1 cellular context compared by ENCODE assay signal in the genomic region with DNA sequence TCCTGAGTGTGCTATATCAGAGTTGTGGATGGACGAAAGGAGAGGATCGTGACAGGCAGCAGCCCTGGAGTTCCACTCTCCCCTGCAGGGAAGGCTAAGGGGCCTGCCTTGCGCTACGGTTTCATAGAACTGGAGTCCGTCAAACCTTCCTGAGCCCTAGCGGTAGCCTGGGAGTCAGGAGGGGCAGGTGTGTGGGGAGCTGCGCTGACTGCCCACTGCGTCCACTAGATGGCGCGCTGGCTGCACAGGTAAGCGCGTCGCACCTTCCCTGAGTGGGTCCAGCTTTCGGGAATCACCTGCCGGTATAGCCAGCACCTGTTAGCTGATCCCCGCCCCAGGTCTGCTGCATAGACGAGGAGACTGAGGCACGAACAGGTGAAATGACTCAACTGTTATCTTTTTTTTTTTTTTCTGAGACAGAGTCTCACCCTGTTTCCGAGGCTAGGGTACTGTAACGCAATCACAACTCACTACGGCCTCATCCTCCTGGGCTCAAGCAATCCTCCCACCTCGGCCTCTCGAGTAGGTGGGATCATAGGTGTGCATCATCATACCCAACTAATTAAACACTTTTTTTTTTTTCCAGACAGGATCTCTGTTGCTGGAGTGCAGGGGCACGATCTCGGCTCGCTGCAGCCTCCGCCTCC.
TF ChIP-seq lines count a peak whose summit lies in the region.

No MANE protein-coding gene starts in this region.

TF ChIP-seq in HepG2, 621 proteins besides CTCF, POLR2A, EP300 and RAD21 (continued from another document and continues in another):
- TF ChIP-seq ADNP (CRISPR knock-in tag; IDR thresholded peaks at IDR 0.05): peak; percentile 28; the same call in 1 of the 2 replicates
- TF ChIP-seq MEIS2 (CRISPR knock-in tag; IDR thresholded peaks at IDR 0.05): peak; percentile 52; the same call in 1 of the 2 replicates
- TF ChIP-seq XRCC5 (optimal IDR thresholded peaks at IDR 0.05; ENCODE audit: low read length): peak; percentile 91
- peak; percentile 43; the same call in 1 of the 2 replicates for TF ChIP-seq ZNF747 (CRISPR knock-in tag; IDR thresholded peaks at IDR 0.05; ENCODE audit: borderline replicate concordance)
- TF ChIP-seq, protein P1, sequence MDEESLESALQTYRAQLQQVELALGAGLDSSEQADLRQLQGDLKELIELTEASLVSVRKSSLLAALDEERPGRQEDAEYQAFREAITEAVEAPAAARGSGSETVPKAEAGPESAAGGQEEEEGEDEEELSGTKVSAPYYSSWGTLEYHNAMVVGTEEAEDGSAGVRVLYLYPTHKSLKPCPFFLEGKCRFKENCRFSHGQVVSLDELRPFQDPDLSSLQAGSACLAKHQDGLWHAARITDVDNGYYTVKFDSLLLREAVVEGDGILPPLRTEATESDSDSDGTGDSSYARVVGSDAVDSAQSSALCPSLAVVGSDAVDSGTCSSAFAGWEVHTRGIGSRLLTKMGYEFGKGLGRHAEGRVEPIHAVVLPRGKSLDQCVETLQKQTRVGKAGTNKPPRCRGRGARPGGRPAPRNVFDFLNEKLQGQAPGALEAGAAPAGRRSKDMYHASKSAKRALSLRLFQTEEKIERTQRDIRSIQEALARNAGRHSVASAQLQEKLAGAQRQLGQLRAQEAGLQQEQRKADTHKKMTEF (CRISPR knock-in tag; IDR thresholded peaks at IDR 0.05): 0 out of 2 replicates have a peak, but pooled peaks have one; percentile 49
- TF ChIP-seq, protein P2, sequence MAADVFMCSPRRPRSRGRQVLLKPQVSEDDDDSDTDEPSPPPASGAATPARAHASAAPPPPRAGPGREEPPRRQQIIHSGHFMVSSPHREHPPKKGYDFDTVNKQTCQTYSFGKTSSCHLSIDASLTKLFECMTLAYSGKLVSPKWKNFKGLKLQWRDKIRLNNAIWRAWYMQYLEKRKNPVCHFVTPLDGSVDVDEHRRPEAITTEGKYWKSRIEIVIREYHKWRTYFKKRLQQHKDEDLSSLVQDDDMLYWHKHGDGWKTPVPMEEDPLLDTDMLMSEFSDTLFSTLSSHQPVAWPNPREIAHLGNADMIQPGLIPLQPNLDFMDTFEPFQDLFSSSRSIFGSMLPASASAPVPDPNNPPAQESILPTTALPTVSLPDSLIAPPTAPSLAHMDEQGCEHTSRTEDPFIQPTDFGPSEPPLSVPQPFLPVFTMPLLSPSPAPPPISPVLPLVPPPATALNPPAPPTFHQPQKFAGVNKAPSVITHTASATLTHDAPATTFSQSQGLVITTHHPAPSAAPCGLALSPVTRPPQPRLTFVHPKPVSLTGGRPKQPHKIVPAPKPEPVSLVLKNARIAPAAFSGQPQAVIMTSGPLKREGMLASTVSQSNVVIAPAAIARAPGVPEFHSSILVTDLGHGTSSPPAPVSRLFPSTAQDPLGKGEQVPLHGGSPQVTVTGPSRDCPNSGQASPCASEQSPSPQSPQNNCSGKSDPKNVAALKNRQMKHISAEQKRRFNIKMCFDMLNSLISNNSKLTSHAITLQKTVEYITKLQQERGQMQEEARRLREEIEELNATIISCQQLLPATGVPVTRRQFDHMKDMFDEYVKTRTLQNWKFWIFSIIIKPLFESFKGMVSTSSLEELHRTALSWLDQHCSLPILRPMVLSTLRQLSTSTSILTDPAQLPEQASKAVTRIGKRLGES (CRISPR knock-in tag; IDR thresholded peaks at IDR 0.05; ENCODE audit: borderline replicate concordance): no peak
- TF ChIP-seq, protein P3, sequence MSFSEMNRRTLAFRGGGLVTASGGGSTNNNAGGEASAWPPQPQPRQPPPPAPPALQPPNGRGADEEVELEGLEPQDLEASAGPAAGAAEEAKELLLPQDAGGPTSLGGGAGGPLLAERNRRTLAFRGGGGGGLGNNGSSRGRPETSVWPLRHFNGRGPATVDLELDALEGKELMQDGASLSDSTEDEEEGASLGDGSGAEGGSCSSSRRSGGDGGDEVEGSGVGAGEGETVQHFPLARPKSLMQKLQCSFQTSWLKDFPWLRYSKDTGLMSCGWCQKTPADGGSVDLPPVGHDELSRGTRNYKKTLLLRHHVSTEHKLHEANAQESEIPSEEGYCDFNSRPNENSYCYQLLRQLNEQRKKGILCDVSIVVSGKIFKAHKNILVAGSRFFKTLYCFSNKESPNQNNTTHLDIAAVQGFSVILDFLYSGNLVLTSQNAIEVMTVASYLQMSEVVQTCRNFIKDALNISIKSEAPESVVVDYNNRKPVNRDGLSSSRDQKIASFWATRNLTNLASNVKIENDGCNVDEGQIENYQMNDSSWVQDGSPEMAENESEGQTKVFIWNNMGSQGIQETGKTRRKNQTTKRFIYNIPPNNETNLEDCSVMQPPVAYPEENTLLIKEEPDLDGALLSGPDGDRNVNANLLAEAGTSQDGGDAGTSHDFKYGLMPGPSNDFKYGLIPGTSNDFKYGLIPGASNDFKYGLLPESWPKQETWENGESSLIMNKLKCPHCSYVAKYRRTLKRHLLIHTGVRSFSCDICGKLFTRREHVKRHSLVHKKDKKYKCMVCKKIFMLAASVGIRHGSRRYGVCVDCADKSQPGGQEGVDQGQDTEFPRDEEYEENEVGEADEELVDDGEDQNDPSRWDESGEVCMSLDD (CRISPR knock-in tag; IDR thresholded peaks at IDR 0.05; ENCODE audit: borderline replicate concordance): no peak
- TF ChIP-seq ZNF205 (CRISPR knock-in tag; IDR thresholded peaks at IDR 0.05): 0 out of 2 replicates have a peak, but pooled peaks have one; percentile 62
- peak; percentile 56; the same call in 1 of the 2 replicates for TF ChIP-seq CBFB (CRISPR knock-in tag; IDR thresholded peaks at IDR 0.05)
- no peak for TF ChIP-seq ZFAT (CRISPR knock-in tag; conservative IDR thresholded peaks at IDR 0.05)
- no peak for TF ChIP-seq HES4 (CRISPR knock-in tag; IDR thresholded peaks at IDR 0.05; ENCODE audit: borderline replicate concordance)
- TF ChIP-seq, protein P4, sequence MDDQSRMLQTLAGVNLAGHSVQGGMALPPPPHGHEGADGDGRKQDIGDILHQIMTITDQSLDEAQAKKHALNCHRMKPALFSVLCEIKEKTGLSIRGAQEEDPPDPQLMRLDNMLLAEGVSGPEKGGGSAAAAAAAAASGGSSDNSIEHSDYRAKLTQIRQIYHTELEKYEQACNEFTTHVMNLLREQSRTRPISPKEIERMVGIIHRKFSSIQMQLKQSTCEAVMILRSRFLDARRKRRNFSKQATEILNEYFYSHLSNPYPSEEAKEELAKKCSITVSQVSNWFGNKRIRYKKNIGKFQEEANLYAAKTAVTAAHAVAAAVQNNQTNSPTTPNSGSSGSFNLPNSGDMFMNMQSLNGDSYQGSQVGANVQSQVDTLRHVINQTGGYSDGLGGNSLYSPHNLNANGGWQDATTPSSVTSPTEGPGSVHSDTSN (CRISPR knock-in tag; IDR thresholded peaks at IDR 0.05; ENCODE audit: borderline replicate concordance): no peak
- TF ChIP-seq, protein P5, sequence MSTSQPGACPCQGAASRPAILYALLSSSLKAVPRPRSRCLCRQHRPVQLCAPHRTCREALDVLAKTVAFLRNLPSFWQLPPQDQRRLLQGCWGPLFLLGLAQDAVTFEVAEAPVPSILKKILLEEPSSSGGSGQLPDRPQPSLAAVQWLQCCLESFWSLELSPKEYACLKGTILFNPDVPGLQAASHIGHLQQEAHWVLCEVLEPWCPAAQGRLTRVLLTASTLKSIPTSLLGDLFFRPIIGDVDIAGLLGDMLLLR (CRISPR knock-in tag; IDR thresholded peaks at IDR 0.05): no peak
- peak; percentile 81 for TF ChIP-seq HDAC2 (CRISPR knock-in tag; IDR thresholded peaks at IDR 0.05)
- no peak; the same call in 1 of the 2 replicates for TF ChIP-seq SIN3A (IDR thresholded peaks at IDR 0.05; ENCODE audit: borderline replicate concordance, low read depth, low read length)
- TF ChIP-seq, protein P6, sequence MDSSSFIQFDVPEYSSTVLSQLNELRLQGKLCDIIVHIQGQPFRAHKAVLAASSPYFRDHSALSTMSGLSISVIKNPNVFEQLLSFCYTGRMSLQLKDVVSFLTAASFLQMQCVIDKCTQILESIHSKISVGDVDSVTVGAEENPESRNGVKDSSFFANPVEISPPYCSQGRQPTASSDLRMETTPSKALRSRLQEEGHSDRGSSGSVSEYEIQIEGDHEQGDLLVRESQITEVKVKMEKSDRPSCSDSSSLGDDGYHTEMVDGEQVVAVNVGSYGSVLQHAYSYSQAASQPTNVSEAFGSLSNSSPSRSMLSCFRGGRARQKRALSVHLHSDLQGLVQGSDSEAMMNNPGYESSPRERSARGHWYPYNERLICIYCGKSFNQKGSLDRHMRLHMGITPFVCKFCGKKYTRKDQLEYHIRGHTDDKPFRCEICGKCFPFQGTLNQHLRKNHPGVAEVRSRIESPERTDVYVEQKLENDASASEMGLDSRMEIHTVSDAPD (CRISPR knock-in tag; IDR thresholded peaks at IDR 0.05): no peak
- TF ChIP-seq KDM2A (CRISPR knock-in tag; IDR thresholded peaks at IDR 0.05; ENCODE audit: borderline replicate concordance, low read depth): peak; percentile 78; the same call in 1 of the 2 replicates
- TF ChIP-seq HNRNPH1 (optimal IDR thresholded peaks at IDR 0.05; ENCODE audit: low read depth, low read length): no peak
- TF ChIP-seq, protein P7, sequence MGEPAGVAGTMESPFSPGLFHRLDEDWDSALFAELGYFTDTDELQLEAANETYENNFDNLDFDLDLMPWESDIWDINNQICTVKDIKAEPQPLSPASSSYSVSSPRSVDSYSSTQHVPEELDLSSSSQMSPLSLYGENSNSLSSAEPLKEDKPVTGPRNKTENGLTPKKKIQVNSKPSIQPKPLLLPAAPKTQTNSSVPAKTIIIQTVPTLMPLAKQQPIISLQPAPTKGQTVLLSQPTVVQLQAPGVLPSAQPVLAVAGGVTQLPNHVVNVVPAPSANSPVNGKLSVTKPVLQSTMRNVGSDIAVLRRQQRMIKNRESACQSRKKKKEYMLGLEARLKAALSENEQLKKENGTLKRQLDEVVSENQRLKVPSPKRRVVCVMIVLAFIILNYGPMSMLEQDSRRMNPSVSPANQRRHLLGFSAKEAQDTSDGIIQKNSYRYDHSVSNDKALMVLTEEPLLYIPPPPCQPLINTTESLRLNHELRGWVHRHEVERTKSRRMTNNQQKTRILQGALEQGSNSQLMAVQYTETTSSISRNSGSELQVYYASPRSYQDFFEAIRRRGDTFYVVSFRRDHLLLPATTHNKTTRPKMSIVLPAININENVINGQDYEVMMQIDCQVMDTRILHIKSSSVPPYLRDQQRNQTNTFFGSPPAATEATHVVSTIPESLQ (CRISPR knock-in tag; conservative IDR thresholded peaks at IDR 0.05): no peak
- no peak for TF ChIP-seq KLF12 (CRISPR knock-in tag; IDR thresholded peaks at IDR 0.05; ENCODE audit: borderline replicate concordance)
- TF ChIP-seq, protein P8, sequence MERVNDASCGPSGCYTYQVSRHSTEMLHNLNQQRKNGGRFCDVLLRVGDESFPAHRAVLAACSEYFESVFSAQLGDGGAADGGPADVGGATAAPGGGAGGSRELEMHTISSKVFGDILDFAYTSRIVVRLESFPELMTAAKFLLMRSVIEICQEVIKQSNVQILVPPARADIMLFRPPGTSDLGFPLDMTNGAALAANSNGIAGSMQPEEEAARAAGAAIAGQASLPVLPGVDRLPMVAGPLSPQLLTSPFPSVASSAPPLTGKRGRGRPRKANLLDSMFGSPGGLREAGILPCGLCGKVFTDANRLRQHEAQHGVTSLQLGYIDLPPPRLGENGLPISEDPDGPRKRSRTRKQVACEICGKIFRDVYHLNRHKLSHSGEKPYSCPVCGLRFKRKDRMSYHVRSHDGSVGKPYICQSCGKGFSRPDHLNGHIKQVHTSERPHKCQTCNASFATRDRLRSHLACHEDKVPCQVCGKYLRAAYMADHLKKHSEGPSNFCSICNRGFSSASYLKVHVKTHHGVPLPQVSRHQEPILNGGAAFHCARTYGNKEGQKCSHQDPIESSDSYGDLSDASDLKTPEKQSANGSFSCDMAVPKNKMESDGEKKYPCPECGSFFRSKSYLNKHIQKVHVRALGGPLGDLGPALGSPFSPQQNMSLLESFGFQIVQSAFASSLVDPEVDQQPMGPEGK (CRISPR knock-in tag; IDR thresholded peaks at IDR 0.05): peak; percentile 71
- peak; percentile 77; the same call in 1 of the 2 replicates for TF ChIP-seq ZNF616 (CRISPR knock-in tag; IDR thresholded peaks at IDR 0.05; ENCODE audit: low read depth)
- TF ChIP-seq KLF13 (CRISPR knock-in tag; IDR thresholded peaks at IDR 0.05): no peak
- peak; percentile 68; the same call in 1 of the 2 replicates for TF ChIP-seq ZNF556 (CRISPR knock-in tag; IDR thresholded peaks at IDR 0.05; ENCODE audit: borderline replicate concordance)
- TF ChIP-seq PHB2 (IDR thresholded peaks at IDR 0.05; ENCODE audit: partially characterized antibody): no peak
- TF ChIP-seq ATF7-NPFF (CRISPR knock-in tag; IDR thresholded peaks at IDR 0.05; ENCODE audit: low read depth): no peak
- TF ChIP-seq FOXA1 (IDR thresholded peaks at IDR 0.05): no peak
- peak; percentile 31; the same call in 1 of the 2 replicates for TF ChIP-seq FOXA1 (CRISPR knock-in tag; IDR thresholded peaks at IDR 0.05)
- no peak for TF ChIP-seq NR2F1 (CRISPR knock-in tag; IDR thresholded peaks at IDR 0.05)
- no peak for TF ChIP-seq HCFC1 (IDR thresholded peaks at IDR 0.05; ENCODE audit: low read depth, low read length)
- TF ChIP-seq GATAD2A (CRISPR knock-in tag; IDR thresholded peaks at IDR 0.05): peak; percentile 74
- TF ChIP-seq TBL1XR1 (IDR thresholded peaks at IDR 0.05; ENCODE audit: borderline replicate concordance, low read length, partially characterized antibody): no peak
- TF ChIP-seq ZNF703 (CRISPR knock-in tag; IDR thresholded peaks at IDR 0.05; ENCODE audit: borderline replicate concordance): no peak
- TF ChIP-seq PHF5A (CRISPR knock-in tag; IDR thresholded peaks at IDR 0.05; ENCODE audit: low read depth, unreplicated experiment): no peak
- TF ChIP-seq MED1 (CRISPR knock-in tag; IDR thresholded peaks at IDR 0.05): peak; percentile 58
- TF ChIP-seq, protein P9, sequence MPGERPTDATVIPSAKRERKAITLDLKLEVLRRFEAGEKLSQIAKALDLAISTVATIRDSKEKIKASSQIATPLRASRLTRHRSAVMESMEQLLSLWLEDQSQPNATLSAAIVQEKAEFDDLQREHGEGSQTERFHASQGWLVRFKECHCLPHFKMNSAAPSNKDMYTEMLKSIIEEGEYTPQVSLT (CRISPR knock-in tag; IDR thresholded peaks at IDR 0.05; ENCODE audit: borderline replicate concordance, low read depth): no peak
- peak; percentile 99 for TF ChIP-seq ZNF782 (CRISPR knock-in tag; IDR thresholded peaks at IDR 0.05; ENCODE audit: borderline replicate concordance)
- peak; percentile 69 for TF ChIP-seq ZNF263 (CRISPR knock-in tag; IDR thresholded peaks at IDR 0.05)
- no peak for TF ChIP-seq PITX1 (CRISPR knock-in tag; IDR thresholded peaks at IDR 0.05)
- TF ChIP-seq HNRNPLL (IDR thresholded peaks at IDR 0.05; ENCODE audit: low read depth, low read length, poor library complexity, severe bottlenecking): no peak
- TF ChIP-seq PHF8 (CRISPR knock-in tag; IDR thresholded peaks at IDR 0.05): peak; percentile 48; the same call in 1 of the 2 replicates
- peak; percentile 29; the same call in 1 of the 2 replicates for TF ChIP-seq FOXA3 (CRISPR knock-in tag; IDR thresholded peaks at IDR 0.05)
- TF ChIP-seq, protein P10, sequence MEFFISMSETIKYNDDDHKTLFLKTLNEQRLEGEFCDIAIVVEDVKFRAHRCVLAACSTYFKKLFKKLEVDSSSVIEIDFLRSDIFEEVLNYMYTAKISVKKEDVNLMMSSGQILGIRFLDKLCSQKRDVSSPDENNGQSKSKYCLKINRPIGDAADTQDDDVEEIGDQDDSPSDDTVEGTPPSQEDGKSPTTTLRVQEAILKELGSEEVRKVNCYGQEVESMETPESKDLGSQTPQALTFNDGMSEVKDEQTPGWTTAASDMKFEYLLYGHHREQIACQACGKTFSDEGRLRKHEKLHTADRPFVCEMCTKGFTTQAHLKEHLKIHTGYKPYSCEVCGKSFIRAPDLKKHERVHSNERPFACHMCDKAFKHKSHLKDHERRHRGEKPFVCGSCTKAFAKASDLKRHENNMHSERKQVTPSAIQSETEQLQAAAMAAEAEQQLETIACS (CRISPR knock-in tag; IDR thresholded peaks at IDR 0.05): no peak
